In genomic region chr7:152663926-152664325, GRCh38 we compare ENCODE assay signal across 1 cellular context.
TF ChIP-seq lines count a peak whose summit lies in the region.

No MANE protein-coding gene starts in this region.

TF ChIP-seq in HepG2, 621 proteins besides CTCF, POLR2A, EP300 and RAD21 (continued from another document):
- TF ChIP-seq ZNF597 (CRISPR knock-in tag; IDR thresholded peaks at IDR 0.05) (no peak), ZNF142 (CRISPR knock-in tag; IDR thresholded peaks at IDR 0.05) (no peak), HNF4A (CRISPR knock-in tag; IDR thresholded peaks at IDR 0.05) (peak; percentile 73), ARID5B (CRISPR knock-in tag; IDR thresholded peaks at IDR 0.05) (no peak), AFF4 (CRISPR knock-in tag; IDR thresholded peaks at IDR 0.05) (no peak), TFAP4 (IDR thresholded peaks at IDR 0.05; ENCODE audit: borderline replicate concordance, low read depth) (peak; percentile 50; the same call in 1 of the 2 replicates), HNF4G (IDR thresholded peaks at IDR 0.05; ENCODE audit: borderline replicate concordance, low read depth, low read length) (0 out of 2 replicates have a peak, but pooled peaks have one; percentile 13), HNF4G (CRISPR knock-in tag; IDR thresholded peaks at IDR 0.05; ENCODE audit: borderline replicate concordance, low read depth) (no peak)
